ENCODE assay signal across 2 cellular contexts in genomic region chr2:3180082-3180908, GRCh38.
TF ChIP-seq lines count a peak whose summit lies in the region.

No MANE protein-coding gene starts in this region.

TF ChIP-seq in SK-N-SH treated with all-trans-retinoic acid at 6 μM for 48 hours, 23 proteins besides CTCF, POLR2A, EP300 and RAD21 (continued from another document):
- no peak for TF ChIP-seq CSRNP3 (CRISPR knock-in tag; IDR thresholded peaks at IDR 0.05)
- TF ChIP-seq OSR1 (CRISPR knock-in tag; IDR thresholded peaks at IDR 0.05) = no peak
- TF ChIP-seq ZFP30 (CRISPR knock-in tag; IDR thresholded peaks at IDR 0.05) = no peak
- no peak for TF ChIP-seq GLIS3 (CRISPR knock-in tag; IDR thresholded peaks at IDR 0.05)
- no peak for TF ChIP-seq PPARA (CRISPR knock-in tag; IDR thresholded peaks at IDR 0.05; ENCODE audit: borderline replicate concordance)
- TF ChIP-seq, protein P1, sequence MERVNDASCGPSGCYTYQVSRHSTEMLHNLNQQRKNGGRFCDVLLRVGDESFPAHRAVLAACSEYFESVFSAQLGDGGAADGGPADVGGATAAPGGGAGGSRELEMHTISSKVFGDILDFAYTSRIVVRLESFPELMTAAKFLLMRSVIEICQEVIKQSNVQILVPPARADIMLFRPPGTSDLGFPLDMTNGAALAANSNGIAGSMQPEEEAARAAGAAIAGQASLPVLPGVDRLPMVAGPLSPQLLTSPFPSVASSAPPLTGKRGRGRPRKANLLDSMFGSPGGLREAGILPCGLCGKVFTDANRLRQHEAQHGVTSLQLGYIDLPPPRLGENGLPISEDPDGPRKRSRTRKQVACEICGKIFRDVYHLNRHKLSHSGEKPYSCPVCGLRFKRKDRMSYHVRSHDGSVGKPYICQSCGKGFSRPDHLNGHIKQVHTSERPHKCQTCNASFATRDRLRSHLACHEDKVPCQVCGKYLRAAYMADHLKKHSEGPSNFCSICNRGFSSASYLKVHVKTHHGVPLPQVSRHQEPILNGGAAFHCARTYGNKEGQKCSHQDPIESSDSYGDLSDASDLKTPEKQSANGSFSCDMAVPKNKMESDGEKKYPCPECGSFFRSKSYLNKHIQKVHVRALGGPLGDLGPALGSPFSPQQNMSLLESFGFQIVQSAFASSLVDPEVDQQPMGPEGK (CRISPR knock-in tag; IDR thresholded peaks at IDR 0.05; ENCODE audit: borderline replicate concordance) = no peak

TF ChIP-seq in K562, 482 proteins besides CTCF, POLR2A, EP300 and RAD21 (continued from another document):
- no peak for TF ChIP-seq WHSC1 (IDR thresholded peaks at IDR 0.05; ENCODE audit: low read length)
- TF ChIP-seq ZBTB7A (IDR thresholded peaks at IDR 0.05; ENCODE audit: borderline replicate concordance, control insufficient read depth, low read depth, low read length) = no peak
- no peak for TF ChIP-seq POLR3A (IDR thresholded peaks at IDR 0.05; ENCODE audit: borderline replicate concordance, extremely low read depth, insufficient read depth, insufficient read length)
- TF ChIP-seq ZNF324 (CRISPR knock-in tag; IDR thresholded peaks at IDR 0.05) = no peak
- TF ChIP-seq, protein P2, sequence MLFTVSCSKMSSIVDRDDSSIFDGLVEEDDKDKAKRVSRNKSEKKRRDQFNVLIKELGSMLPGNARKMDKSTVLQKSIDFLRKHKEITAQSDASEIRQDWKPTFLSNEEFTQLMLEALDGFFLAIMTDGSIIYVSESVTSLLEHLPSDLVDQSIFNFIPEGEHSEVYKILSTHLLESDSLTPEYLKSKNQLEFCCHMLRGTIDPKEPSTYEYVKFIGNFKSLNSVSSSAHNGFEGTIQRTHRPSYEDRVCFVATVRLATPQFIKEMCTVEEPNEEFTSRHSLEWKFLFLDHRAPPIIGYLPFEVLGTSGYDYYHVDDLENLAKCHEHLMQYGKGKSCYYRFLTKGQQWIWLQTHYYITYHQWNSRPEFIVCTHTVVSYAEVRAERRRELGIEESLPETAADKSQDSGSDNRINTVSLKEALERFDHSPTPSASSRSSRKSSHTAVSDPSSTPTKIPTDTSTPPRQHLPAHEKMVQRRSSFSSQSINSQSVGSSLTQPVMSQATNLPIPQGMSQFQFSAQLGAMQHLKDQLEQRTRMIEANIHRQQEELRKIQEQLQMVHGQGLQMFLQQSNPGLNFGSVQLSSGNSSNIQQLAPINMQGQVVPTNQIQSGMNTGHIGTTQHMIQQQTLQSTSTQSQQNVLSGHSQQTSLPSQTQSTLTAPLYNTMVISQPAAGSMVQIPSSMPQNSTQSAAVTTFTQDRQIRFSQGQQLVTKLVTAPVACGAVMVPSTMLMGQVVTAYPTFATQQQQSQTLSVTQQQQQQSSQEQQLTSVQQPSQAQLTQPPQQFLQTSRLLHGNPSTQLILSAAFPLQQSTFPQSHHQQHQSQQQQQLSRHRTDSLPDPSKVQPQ (CRISPR knock-in tag; IDR thresholded peaks at IDR 0.05; ENCODE audit: borderline replicate concordance) = no peak
- TF ChIP-seq, protein P3, sequence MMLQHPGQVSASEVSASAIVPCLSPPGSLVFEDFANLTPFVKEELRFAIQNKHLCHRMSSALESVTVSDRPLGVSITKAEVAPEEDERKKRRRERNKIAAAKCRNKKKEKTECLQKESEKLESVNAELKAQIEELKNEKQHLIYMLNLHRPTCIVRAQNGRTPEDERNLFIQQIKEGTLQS (IDR thresholded peaks at IDR 0.05) = no peak
- TF ChIP-seq, protein P3 (CRISPR knock-in tag; conservative IDR thresholded peaks at IDR 0.05) = no peak
